Comparison of ENCODE assay signal across 19 cellular contexts in the genomic region with DNA sequence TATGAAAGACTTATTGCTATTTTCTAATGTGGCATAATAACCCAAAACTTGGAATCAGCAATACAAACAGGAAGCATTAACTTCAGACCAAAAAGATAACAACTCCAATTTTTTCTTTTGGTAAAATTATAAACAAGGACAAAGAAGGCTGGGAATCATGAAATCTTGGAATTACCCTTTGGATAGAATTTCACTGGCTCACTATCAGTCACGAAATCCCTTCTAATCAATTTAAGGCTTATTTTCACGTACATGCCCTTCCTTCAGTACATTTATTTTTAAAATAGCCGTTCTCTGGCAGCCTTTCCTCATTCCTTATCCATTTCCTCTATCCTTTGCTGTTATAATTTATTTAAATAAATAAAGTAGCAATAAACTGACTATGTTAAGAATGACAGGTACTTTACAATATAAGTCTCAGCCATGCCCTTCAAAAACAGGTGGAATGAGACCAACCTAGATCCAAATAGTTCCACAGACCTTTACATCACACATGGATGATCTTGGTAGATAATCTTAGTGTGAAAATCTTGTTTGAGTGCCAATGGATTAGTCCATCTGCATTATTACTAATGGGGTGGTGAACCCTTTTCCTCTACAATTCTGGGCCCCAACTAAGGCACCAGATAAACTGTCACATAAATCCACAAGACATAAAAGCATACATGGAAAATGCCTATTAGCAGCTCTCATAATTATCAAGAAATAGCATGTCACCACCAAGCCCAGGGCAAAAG. TPM values are rescaled to one million over a fixed set of nuclear protein-coding genes. Genes with fewer than 3 reads are reported as not detected.
DNase-seq lines count a peak whose midpoint lies in the region; ATAC-seq and TF ChIP-seq lines count a peak whose summit lies in the region.
"Had no signal": no experiment of that assay in that cellular context is flagged by ENCODE, and none has a peak within 500 bp of the region (broad histone marks: within the 10 kb centered on the region; RNA-seq: fewer than 3 reads in every experiment).

No MANE protein-coding gene starts in this region.

- H3K27me3 ChIP-seq in muscle layer of duodenum (ENCODE audit: low read depth, low read length) (no peaks in the 10 kb centered on the region), tibial artery (no peaks in the 10 kb centered on the region)

- H3K36me3 Mint-ChIP-seq in stimulated activated effector memory CD8-positive, alpha-beta T cell treated with anti-CD3 and anti-CD28 coated beads, Interleukin-12 subunit alpha, Interleukin-12 subunit beta, amount 100 ng/mL, for 72 hours, result no peaks in the 10 kb centered on the region
- H3K36me3 Mint-ChIP-seq: activated naive CD8-positive, alpha-beta T cell treated with anti-CD3 and anti-CD28 coated beads, Interleukin-2, amount 10 ng/mL, durations not matched to agents 7 days and 5 days had no signal

- ATAC-seq in stimulated activated effector memory CD8-positive, alpha-beta T cell treated with anti-CD3 and anti-CD28 coated beads, Interleukin-12 subunit alpha, Interleukin-12 subunit beta, amount 100 ng/mL, for 72 hours, result no peak
- ATAC-seq: effector memory CD8-positive, alpha-beta T cell had no signal

- intact Hi-C loops in tibial artery (cut with DNase I; ENCODE audit: low total_unique reads), result no loop called here

- H3K36me3 ChIP-seq in muscle layer of duodenum (ENCODE audit: control insufficient read depth in 1 of 2, insufficient read depth in 2 of 2, low read length in 2 of 2), result peaks cover 0 to 3% of the 10 kb centered on the region in 2 donors
- no peaks in the 10 kb centered on the region for H3K36me3 ChIP-seq in tibial artery

- no peak overlapping the region for H3K4me3 Mint-ChIP-seq in stimulated activated effector memory CD8-positive, alpha-beta T cell treated with anti-CD3 and anti-CD28 coated beads, Interleukin-12 subunit alpha, Interleukin-12 subunit beta, amount 100 ng/mL, for 72 hours
- H3K4me3 Mint-ChIP-seq: activated naive CD8-positive, alpha-beta T cell treated with anti-CD3 and anti-CD28 coated beads, Interleukin-2, amount 10 ng/mL, durations not matched to agents 7 days and 5 days; activated T-helper 1 cell treated with anti-CD3 and anti-CD28 coated beads, Interleukin-12 subunit alpha, Interleukin-12 subunit beta, Interleukin-2, Interleukin-4 antibody, amounts not matched to agents 30 ng/mL and 10 ng/mL and 1 ng/mL, durations not matched to agents 14 hours and 24 hours and 36 hours; central memory CD8-positive, alpha-beta T cell; effector memory CD8-positive, alpha-beta T cell; nephron had no signal

- peak overlapping the region; percentile 3 for H3K4me3 ChIP-seq in coronary artery
- no peak overlapping the region for H3K4me3 ChIP-seq in muscle layer of duodenum (ENCODE audit: low read depth in 1 of 2, low read length in 2 of 2)
- H3K4me3 ChIP-seq in tibial artery, result no peak overlapping the region
- H3K4me3 ChIP-seq: lung, psoas muscle had no signal

- DNase-seq in LHCN-M2 (ENCODE audit: low read depth), result peak; percentile 28
- no peak for DNase-seq in coronary artery (ENCODE audit: low spot score)
- DNase-seq in tibial artery, result no peak
- no peak for DNase-seq in NCI-H510A (lab: John Stamatoyannopoulos, UW)
- no peak for DNase-seq in stimulated activated naive CD4-positive, alpha-beta T cell treated with Interleukin-2 at 50 U/mL for 16 hours (lab: John Stamatoyannopoulos, UW)
- no peak for DNase-seq in stimulated activated effector memory CD8-positive, alpha-beta T cell treated with anti-CD3 and anti-CD28 coated beads, Interleukin-12 subunit alpha, Interleukin-12 subunit beta, amount 100 ng/mL, for 72 hours (ENCODE audit: low spot score in 2 of 2)
- DNase-seq: activated naive CD8-positive, alpha-beta T cell treated with anti-CD3 and anti-CD28 coated beads, Interleukin-2, amount 10 ng/mL, durations not matched to agents 7 days and 5 days; Calu3; effector memory CD8-positive, alpha-beta T cell; MM.1S; NCI-H1930; NCI-H524 treated with DMSO at 0.1 percent for 48 hours had no signal

- no peak overlapping the region for H3K27ac Mint-ChIP-seq in stimulated activated effector memory CD8-positive, alpha-beta T cell treated with anti-CD3 and anti-CD28 coated beads, Interleukin-12 subunit alpha, Interleukin-12 subunit beta, amount 100 ng/mL, for 72 hours
- H3K27ac Mint-ChIP-seq: activated naive CD8-positive, alpha-beta T cell treated with anti-CD3 and anti-CD28 coated beads, Interleukin-2, amount 10 ng/mL, durations not matched to agents 7 days and 5 days; activated T-helper 1 cell treated with anti-CD3 and anti-CD28 coated beads, Interleukin-12 subunit alpha, Interleukin-12 subunit beta, Interleukin-2, Interleukin-4 antibody, amounts not matched to agents 30 ng/mL and 10 ng/mL and 1 ng/mL, durations not matched to agents 14 hours and 24 hours and 36 hours; effector memory CD8-positive, alpha-beta T cell; nephron had no signal

- H3K9me3 Mint-ChIP-seq in stimulated activated effector memory CD8-positive, alpha-beta T cell treated with anti-CD3 and anti-CD28 coated beads, Interleukin-12 subunit alpha, Interleukin-12 subunit beta, amount 100 ng/mL, for 72 hours, result no peaks in the 10 kb centered on the region
- H3K9me3 Mint-ChIP-seq: activated naive CD8-positive, alpha-beta T cell treated with anti-CD3 and anti-CD28 coated beads, Interleukin-2, amount 10 ng/mL, durations not matched to agents 7 days and 5 days; central memory CD8-positive, alpha-beta T cell; effector memory CD8-positive, alpha-beta T cell had no signal

- H3K9me3 ChIP-seq in muscle layer of duodenum (ENCODE audit: control insufficient read depth in 1 of 2, low read length in 2 of 2), result no peaks in the 10 kb centered on the region
- H3K9me3 ChIP-seq in tibial artery, result peaks cover 0 to under 1% (median 0%) of the 10 kb centered on the region in 3 donors
- H3K9me3 ChIP-seq: psoas muscle had no signal

- TF ChIP-seq CTCF in coronary artery (IDR thresholded peaks at IDR 0.05), result no peak
- TF ChIP-seq CTCF in tibial artery (IDR thresholded peaks at IDR 0.05), result no peak

- H3K4me1 ChIP-seq in muscle layer of duodenum (ENCODE audit: control insufficient read depth in 1 of 2, insufficient read depth in 2 of 2, low read length in 2 of 2) (no peaks in the 10 kb centered on the region), tibial artery (peaks cover 0 to 32% (median 5%) of the 10 kb centered on the region in 4 donors)
- H3K4me1 ChIP-seq: psoas muscle had no signal

- H3K27ac ChIP-seq in coronary artery (peak overlapping the region; percentile 50 to 74), muscle layer of duodenum (ENCODE audit: low read length) (peak overlapping the region; percentile 57), tibial artery (peak overlapping the region; percentile 68 to 70)
- H3K27ac ChIP-seq: psoas muscle had no signal

- H3K4me1 Mint-ChIP-seq in stimulated activated effector memory CD8-positive, alpha-beta T cell treated with anti-CD3 and anti-CD28 coated beads, Interleukin-12 subunit alpha, Interleukin-12 subunit beta, amount 100 ng/mL, for 72 hours, result no peaks in the 10 kb centered on the region
- H3K4me1 Mint-ChIP-seq: activated naive CD8-positive, alpha-beta T cell treated with anti-CD3 and anti-CD28 coated beads, Interleukin-2, amount 10 ng/mL, durations not matched to agents 7 days and 5 days; central memory CD8-positive, alpha-beta T cell; nephron had no signal

RNA-seq across cellular contexts. Expression of gene ABI3BP, which starts 38.9 kb away (rescaled TPM):
- 20.5 and 31.9 TPM in 2 replicates for total RNA-seq in LHCN-M2 (2014; rRNA removed)
- polyA plus RNA-seq in LHCN-M2 (2012), result 68.7 TPM
- total RNA-seq: activated T-helper 1 cell treated with anti-CD3 and anti-CD28 coated beads, Interleukin-12 subunit alpha, Interleukin-12 subunit beta, Interleukin-2, Interleukin-4 antibody, amounts not matched to agents 30 ng/mL and 10 ng/mL and 1 ng/mL, durations not matched to agents 14 hours and 24 hours and 36 hours; OCI-LY7 had no signal
